In genomic region chr9:136243631-136244030, GRCh38 we compare ENCODE assay signal across 1 cellular context.
TF ChIP-seq lines count a peak whose summit lies in the region.

No MANE protein-coding gene starts in this region.

TF ChIP-seq in H1, 55 proteins besides CTCF, POLR2A, EP300 and RAD21:
- TF ChIP-seq BACH1 (IDR thresholded peaks at IDR 0.05; ENCODE audit: low read length) (no peak), FOSL1 (IDR thresholded peaks at IDR 0.05; ENCODE audit: insufficient read depth, low read depth, low read length) (no peak), ZNF274 (IDR thresholded peaks at IDR 0.05; ENCODE audit: borderline replicate concordance, extremely low read depth, low read length) (no peak), CBX8 (IDR thresholded peaks at IDR 0.05; ENCODE audit: borderline replicate concordance, low read depth, low read length) (no peak), SP2 (IDR thresholded peaks at IDR 0.05; ENCODE audit: low read length) (no peak), SP1 (IDR thresholded peaks at IDR 0.05; ENCODE audit: low read depth, low read length) (no peak), KDM4A (IDR thresholded peaks at IDR 0.05; ENCODE audit: low read depth, low read length, severe bottlenecking) (no peak), TCF12 (IDR thresholded peaks at IDR 0.05; ENCODE audit: low read depth, low read length) (no peak), JUND (IDR thresholded peaks at IDR 0.05; ENCODE audit: low read length) (no peak), GTF2F1 (IDR thresholded peaks at IDR 0.05; ENCODE audit: borderline replicate concordance, low read depth, low read length) (no peak)
